13 cellular contexts compared by ENCODE assay signal in the genomic region with DNA sequence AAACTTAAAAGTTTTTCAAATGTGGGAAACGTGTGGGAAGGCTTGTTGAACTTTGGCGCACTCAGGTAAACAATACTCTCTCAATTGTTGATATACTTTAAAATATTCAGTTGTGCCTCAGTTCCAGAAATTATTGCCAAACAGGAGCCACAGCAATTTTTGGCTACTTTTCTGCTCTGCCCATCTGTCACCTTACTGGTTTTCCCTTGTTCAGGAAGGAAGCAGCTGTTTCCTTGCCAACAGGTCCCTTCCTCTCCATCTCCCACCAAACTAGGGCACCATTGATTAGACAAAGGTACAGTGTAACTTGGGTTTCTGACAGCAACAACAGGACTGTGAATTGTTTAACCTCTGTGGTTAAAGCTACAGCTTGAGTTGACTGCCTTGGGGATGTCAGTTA.
A peak's percentile ranks its signal among the peaks of the same experiment; 100 is the strongest.
DNase-seq lines count a peak whose midpoint lies in the region; ATAC-seq and TF ChIP-seq lines count a peak whose summit lies in the region.
"Had no signal": no experiment of that assay in that cellular context is flagged by ENCODE, and none has a peak within 500 bp of the region (broad histone marks: within the 10 kb centered on the region; RNA-seq: fewer than 3 reads in every experiment).

No MANE protein-coding gene starts in this region.

- TF ChIP-seq CTCF in left ventricle myocardium inferior (IDR thresholded peaks at IDR 0.05; ENCODE audit: borderline replicate concordance) (no peak), WTC11 (IDR thresholded peaks at IDR 0.05) (no peak), thoracic aorta (IDR thresholded peaks at IDR 0.05) (no peak)

- H3K36me3 ChIP-seq in left ventricle myocardium inferior (peaks cover under 1% of the 10 kb centered on the region), thoracic aorta (no peaks in the 10 kb centered on the region)

- H3K4me3 Mint-ChIP-seq in WTC11 (peak overlapping the region; percentile 17), immature natural killer cell (peak overlapping the region in 4 of 5 donors; percentile 3 to 56 (median 40))

- H3K9me3 ChIP-seq in left ventricle myocardium inferior (replicated peaks) = no peaks in the 10 kb centered on the region
- H3K9me3 ChIP-seq in thoracic aorta = no peaks in the 10 kb centered on the region
- H3K9me3 ChIP-seq: mucosa of descending colon had no signal

- H3K36me3 Mint-ChIP-seq in WTC11 = no peaks in the 10 kb centered on the region
- H3K36me3 Mint-ChIP-seq in immature natural killer cell = no peaks in the 10 kb centered on the region

- H3K4me3 ChIP-seq in left ventricle myocardium inferior = peak overlapping the region; percentile 83
- peak overlapping the region; percentile 39 for H3K4me3 ChIP-seq in thoracic aorta
- H3K4me3 ChIP-seq: mucosa of descending colon had no signal

- H3K4me1 Mint-ChIP-seq in WTC11 = peaks cover 7% of the 10 kb centered on the region
- peaks cover 6 to 7% of the 10 kb centered on the region in 2 donors for H3K4me1 Mint-ChIP-seq in immature natural killer cell

- H3K27ac ChIP-seq in left ventricle myocardium inferior (replicated peaks) = peak overlapping the region; percentile 95
- H3K27ac ChIP-seq in thoracic aorta = no peak overlapping the region
- H3K27ac ChIP-seq: C4-2B, PC-9 had no signal

- H3K9me3 Mint-ChIP-seq in WTC11 (no peaks in the 10 kb centered on the region), immature natural killer cell (no peaks in the 10 kb centered on the region)

- no peak overlapping the region for H3K27ac Mint-ChIP-seq in WTC11
- H3K27ac Mint-ChIP-seq in immature natural killer cell = peak overlapping the region in 1 of 6 donors; percentile 17

- CTCF ChIA-PET in WTC11 (lab: Charles Lee) = interaction anchor here (1.2 kb wide), 1 partner anchor 63 kb away, joined by 5 read pairs; no protein-coding TSS in a partner anchor

- POLR2A ChIA-PET in WTC11 (lab: Charles Lee) = no interaction called here

- no peaks in the 10 kb centered on the region for H3K27me3 Mint-ChIP-seq in WTC11 (ENCODE audit: low read depth)
- H3K27me3 Mint-ChIP-seq in immature natural killer cell (ENCODE audit: low read depth in 3 of 3) = no peaks in the 10 kb centered on the region

- intact Hi-C loops in left ventricle myocardium inferior (cut with micrococcal nuclease) (no loop called here), Right ventricle myocardium superior (cut with DNase I) (no loop called here)

- DNase-seq in left ventricle myocardium inferior = no peak
- DNase-seq in Right ventricle myocardium superior = no peak
- DNase-seq in WTC11 (ENCODE audit: low spot score) = no peak
- DNase-seq in immature natural killer cell = no peak
- DNase-seq in thoracic aorta (ENCODE audit: low spot score) = no peak
- DNase-seq in medulla oblongata (ENCODE audit: extremely low spot score) = no peak
- no peak for DNase-seq in COLO668 (lab: John Stamatoyannopoulos, UW; ENCODE audit: unreplicated experiment)
- DNase-seq: mucosa of descending colon; NCI-H146; PC-9; stimulated activated naive CD4-positive, alpha-beta T cell had no signal

- ATAC-seq in Right ventricle myocardium superior (ENCODE audit: poor library complexity) (no peak), WTC11 (no peak), thoracic aorta (ENCODE audit: insufficient number of reproducible peaks, low FRiP score, low read depth) (no peak), GM21381 (IDR thresholded peaks at IDR 0.05; ENCODE audit: unreplicated experiment) (no peak)
- ATAC-seq: mucosa of descending colon had no signal

- H3K4me1 ChIP-seq in left ventricle myocardium inferior = peaks cover 91% of the 10 kb centered on the region
- H3K4me1 ChIP-seq in thoracic aorta (ENCODE audit: control insufficient read depth in 1 of 2, low read depth in 2 of 2) = peaks cover 41 to 70% of the 10 kb centered on the region in 2 donors

- H3K27me3 ChIP-seq in left ventricle myocardium inferior (ENCODE audit: low read depth) = no peaks in the 10 kb centered on the region
- no peaks in the 10 kb centered on the region for H3K27me3 ChIP-seq in thoracic aorta (replicated peaks; ENCODE audit: insufficient read depth)

TF ChIP-seq in WTC11, 78 proteins besides CTCF, POLR2A, EP300 and RAD21:
- TF ChIP-seq, protein P1, sequence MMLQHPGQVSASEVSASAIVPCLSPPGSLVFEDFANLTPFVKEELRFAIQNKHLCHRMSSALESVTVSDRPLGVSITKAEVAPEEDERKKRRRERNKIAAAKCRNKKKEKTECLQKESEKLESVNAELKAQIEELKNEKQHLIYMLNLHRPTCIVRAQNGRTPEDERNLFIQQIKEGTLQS (CRISPR knock-in tag; conservative IDR thresholded peaks at IDR 0.05) = no peak
- no peak for TF ChIP-seq ELF4 (CRISPR knock-in tag; IDR thresholded peaks at IDR 0.05; ENCODE audit: low read depth)
- TF ChIP-seq, protein P2, sequence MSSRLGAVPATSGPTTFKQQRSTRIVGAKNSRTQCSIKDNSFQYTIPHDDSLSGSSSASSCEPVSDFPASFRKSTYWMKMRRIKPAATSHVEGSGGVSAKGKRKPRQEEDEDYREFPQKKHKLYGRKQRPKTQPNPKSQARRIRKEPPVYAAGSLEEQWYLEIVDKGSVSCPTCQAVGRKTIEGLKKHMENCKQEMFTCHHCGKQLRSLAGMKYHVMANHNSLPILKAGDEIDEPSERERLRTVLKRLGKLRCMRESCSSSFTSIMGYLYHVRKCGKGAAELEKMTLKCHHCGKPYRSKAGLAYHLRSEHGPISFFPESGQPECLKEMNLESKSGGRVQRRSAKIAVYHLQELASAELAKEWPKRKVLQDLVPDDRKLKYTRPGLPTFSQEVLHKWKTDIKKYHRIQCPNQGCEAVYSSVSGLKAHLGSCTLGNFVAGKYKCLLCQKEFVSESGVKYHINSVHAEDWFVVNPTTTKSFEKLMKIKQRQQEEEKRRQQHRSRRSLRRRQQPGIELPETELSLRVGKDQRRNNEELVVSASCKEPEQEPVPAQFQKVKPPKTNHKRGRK (CRISPR knock-in tag; IDR thresholded peaks at IDR 0.05; ENCODE audit: borderline replicate concordance) = no peak
- TF ChIP-seq ZNF138 (CRISPR knock-in tag; conservative IDR thresholded peaks at IDR 0.05) = no peak
- TF ChIP-seq, protein P3, sequence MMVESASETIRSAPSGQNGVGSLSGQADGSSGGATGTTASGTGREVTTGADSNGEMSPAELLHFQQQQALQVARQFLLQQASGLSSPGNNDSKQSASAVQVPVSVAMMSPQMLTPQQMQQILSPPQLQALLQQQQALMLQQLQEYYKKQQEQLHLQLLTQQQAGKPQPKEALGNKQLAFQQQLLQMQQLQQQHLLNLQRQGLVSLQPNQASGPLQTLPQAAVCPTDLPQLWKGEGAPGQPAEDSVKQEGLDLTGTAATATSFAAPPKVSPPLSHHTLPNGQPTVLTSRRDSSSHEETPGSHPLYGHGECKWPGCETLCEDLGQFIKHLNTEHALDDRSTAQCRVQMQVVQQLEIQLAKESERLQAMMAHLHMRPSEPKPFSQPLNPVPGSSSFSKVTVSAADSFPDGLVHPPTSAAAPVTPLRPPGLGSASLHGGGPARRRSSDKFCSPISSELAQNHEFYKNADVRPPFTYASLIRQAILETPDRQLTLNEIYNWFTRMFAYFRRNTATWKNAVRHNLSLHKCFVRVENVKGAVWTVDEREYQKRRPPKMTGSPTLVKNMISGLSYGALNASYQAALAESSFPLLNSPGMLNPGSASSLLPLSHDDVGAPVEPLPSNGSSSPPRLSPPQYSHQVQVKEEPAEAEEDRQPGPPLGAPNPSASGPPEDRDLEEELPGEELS (CRISPR knock-in tag; IDR thresholded peaks at IDR 0.05) = no peak
TF ChIP-seq in WTC11: peak in this region for 0.
